ENCODE assay signal across 20 cellular contexts in genomic region chr9:133676450-133676849, GRCh38. TPM values are rescaled to one million over a fixed set of nuclear protein-coding genes. Genes with fewer than 3 reads are reported as not detected.
DNase-seq lines count a peak whose midpoint lies in the region; ATAC-seq, FAIRE-seq and TF ChIP-seq lines count a peak whose summit lies in the region.
"Had no signal": no experiment of that assay in that cellular context is flagged by ENCODE, and none has a peak within 500 bp of the region (broad histone marks: within the 10 kb centered on the region; RNA-seq: fewer than 3 reads in every experiment).

No MANE protein-coding gene starts in this region.

- H3K4me3 Mint-ChIP-seq in stimulated activated effector memory CD8-positive, alpha-beta T cell treated with anti-CD3 and anti-CD28 coated beads, Interleukin-12 subunit alpha, Interleukin-12 subunit beta, amount 100 ng/mL, for 72 hours, result no peak overlapping the region

- no peak for ATAC-seq in Right ventricle myocardium superior (ENCODE audit: poor library complexity)
- ATAC-seq in stimulated activated effector memory CD8-positive, alpha-beta T cell treated with anti-CD3 and anti-CD28 coated beads, Interleukin-12 subunit alpha, Interleukin-12 subunit beta, amount 100 ng/mL, for 72 hours, result no peak

- no peak for TF ChIP-seq POLR2A in Peyer's patch (IDR thresholded peaks at IDR 0.05)

- peak overlapping the region; percentile 54 for H3K27ac Mint-ChIP-seq in stimulated activated effector memory CD8-positive, alpha-beta T cell treated with anti-CD3 and anti-CD28 coated beads, Interleukin-12 subunit alpha, Interleukin-12 subunit beta, amount 100 ng/mL, for 72 hours

- peaks cover 30% of the 10 kb centered on the region for H3K4me1 Mint-ChIP-seq in stimulated activated effector memory CD8-positive, alpha-beta T cell treated with anti-CD3 and anti-CD28 coated beads, Interleukin-12 subunit alpha, Interleukin-12 subunit beta, amount 100 ng/mL, for 72 hours

- DNase-seq in Right ventricle myocardium superior, result peak; percentile 36
- DNase-seq in right atrium auricular region (ENCODE audit: low spot score), result no peak
- no peak for DNase-seq in Peyer's patch
- DNase-seq in effector memory CD4-positive, alpha-beta T cell, result no peak
- DNase-seq in stimulated activated effector memory CD8-positive, alpha-beta T cell treated with anti-CD3 and anti-CD28 coated beads, Interleukin-12 subunit alpha, Interleukin-12 subunit beta, amount 100 ng/mL, for 72 hours (ENCODE audit: low spot score in 2 of 2), result no peak
- DNase-seq in D721Med (ENCODE audit: insufficient read length, low spot score), result no peak
- no peak for DNase-seq in NCI-H524 treated with DMSO at 0.1 percent for 48 hours (lab: John Stamatoyannopoulos, UW)
- DNase-seq: MG63; NCI-H1694; ovary; RPMI8226; stimulated activated CD4-positive, alpha-beta T cell treated with anti-CD3 and anti-CD28 coated beads, Interleukin-4, amount 100 ng/mL, for 1 hour had no signal

- no peak overlapping the region for H3K27ac ChIP-seq in right atrium auricular region
- H3K27ac ChIP-seq in Peyer's patch, result peak overlapping the region; percentile 50 to 66 (median 60)
- H3K27ac ChIP-seq in effector memory CD4-positive, alpha-beta T cell (ENCODE audit: insufficient read depth, low read length, poor library complexity, severe bottlenecking), result peak overlapping the region; percentile 86
- H3K27ac ChIP-seq: ovary had no signal

- H3K9me3 ChIP-seq in right atrium auricular region, result peaks cover 0 to 5% of the 10 kb centered on the region in 2 donors
- H3K9me3 ChIP-seq in Peyer's patch, result no peaks in the 10 kb centered on the region
- H3K9me3 ChIP-seq in effector memory CD4-positive, alpha-beta T cell (ENCODE audit: control insufficient read depth, low read length), result no peaks in the 10 kb centered on the region
- H3K9me3 ChIP-seq: MG63, ovary had no signal

- H3K27me3 ChIP-seq in right atrium auricular region (no peaks in the 10 kb centered on the region), Peyer's patch (no peaks in the 10 kb centered on the region)
- no peaks in the 10 kb centered on the region for H3K27me3 ChIP-seq in effector memory CD4-positive, alpha-beta T cell (replicated peaks; ENCODE audit: control insufficient read depth, insufficient read depth, low read length, poor library complexity, severe bottlenecking)
- H3K27me3 ChIP-seq: MG63, ovary had no signal

- no peaks in the 10 kb centered on the region for H3K36me3 ChIP-seq in right atrium auricular region
- H3K36me3 ChIP-seq in Peyer's patch, result no peaks in the 10 kb centered on the region
- no peaks in the 10 kb centered on the region for H3K36me3 ChIP-seq in effector memory CD4-positive, alpha-beta T cell (ENCODE audit: control insufficient read depth, insufficient read depth, low read length)
- H3K36me3 ChIP-seq: MG63, ovary had no signal

- no peak for FAIRE-seq in D721Med (lab: Jason Lieb, UNC)
- FAIRE-seq: astrocyte, endothelial cell of umbilical vein, frontal cortex, GM12892 had no signal

- H3K4me3 ChIP-seq in right atrium auricular region (no peak overlapping the region), Peyer's patch (no peak overlapping the region)
- no peak overlapping the region for H3K4me3 ChIP-seq in effector memory CD4-positive, alpha-beta T cell (ENCODE audit: insufficient read depth, low read depth, low read length, poor library complexity, severe bottlenecking)
- H3K4me3 ChIP-seq: lung, MG63, ovary had no signal

- H3K9me3 Mint-ChIP-seq in stimulated activated effector memory CD8-positive, alpha-beta T cell treated with anti-CD3 and anti-CD28 coated beads, Interleukin-12 subunit alpha, Interleukin-12 subunit beta, amount 100 ng/mL, for 72 hours, result no peaks in the 10 kb centered on the region
- H3K9me3 Mint-ChIP-seq: activated T-cell treated with anti-CD3 and anti-CD28 coated beads, Interleukin-2, amount 50 U/mL, for 4 hours had no signal

- H3K36me3 Mint-ChIP-seq in stimulated activated effector memory CD8-positive, alpha-beta T cell treated with anti-CD3 and anti-CD28 coated beads, Interleukin-12 subunit alpha, Interleukin-12 subunit beta, amount 100 ng/mL, for 72 hours, result no peaks in the 10 kb centered on the region

- intact Hi-C loops in Right ventricle myocardium superior (cut with DNase I), result no loop called here

- H3K4me1 ChIP-seq in right atrium auricular region (peaks cover 0 to 16% of the 10 kb centered on the region in 2 donors), Peyer's patch (no peaks in the 10 kb centered on the region)
- H3K4me1 ChIP-seq in effector memory CD4-positive, alpha-beta T cell (ENCODE audit: control insufficient read depth, insufficient read depth, low read length, poor library complexity, severe bottlenecking), result peaks cover 29% of the 10 kb centered on the region

- TF ChIP-seq CTCF in right atrium auricular region (IDR thresholded peaks at IDR 0.05) (no peak), Peyer's patch (IDR thresholded peaks at IDR 0.05) (no peak), D721Med (IDR thresholded peaks at IDR 0.05; ENCODE audit: insufficient read depth, missing control alignments) (no peak)

RNA-seq across cellular contexts. Expression of gene DBH, which starts 40.3 kb away (rescaled TPM):
- total RNA-seq in Right ventricle myocardium superior (not detected), right atrium auricular region (not detected), Peyer's patch (not detected)
- total RNA-seq: activated T-cell treated with anti-CD3 and anti-CD28 coated beads, Interleukin-2, amount 50 U/mL, for 4 hours; astrocyte; endothelial cell of umbilical vein; ovary; skeletal muscle tissue; temporal lobe had no signal

Comparison
In these comparisons a context has a peak if more than half of its experiments do, and no peak if none do; other contexts are left out.
1. H3K27ac ChIP-seq: peak in Peyer's patch (4 of 4) and effector memory CD4-positive, alpha-beta T cell (single experiment); none in right atrium auricular region (0 of 2).